In genomic region chr3:185539934-185540333, GRCh38 we compare ENCODE assay signal across 2 cellular contexts.
TF ChIP-seq lines count a peak whose summit lies in the region.

No MANE protein-coding gene starts in this region.

TF ChIP-seq in A549, 52 proteins besides CTCF, POLR2A, EP300 and RAD21:
- TF ChIP-seq ZFP36 (IDR thresholded peaks at IDR 0.05; ENCODE audit: borderline replicate concordance, partially characterized antibody) (no peak), MYC (IDR thresholded peaks at IDR 0.05; ENCODE audit: borderline replicate concordance, low read length) (no peak), MAFK (IDR thresholded peaks at IDR 0.05; ENCODE audit: partially characterized antibody) (no peak), KDM5A (IDR thresholded peaks at IDR 0.05) (no peak), RARB (CRISPR knock-in tag; IDR thresholded peaks at IDR 0.05) (no peak), HMGXB4 (CRISPR knock-in tag; IDR thresholded peaks at IDR 0.05; ENCODE audit: borderline replicate concordance) (no peak), HDAC2 (IDR thresholded peaks at IDR 0.05) (no peak)

TF ChIP-seq in H1, 55 proteins besides CTCF, POLR2A, EP300 and RAD21:
- TF ChIP-seq ATF3 (IDR thresholded peaks at IDR 0.05; ENCODE audit: insufficient read depth, low read depth, low read length) (no peak), SUZ12 (IDR thresholded peaks at IDR 0.05; ENCODE audit: low read length) (no peak), TCF12 (IDR thresholded peaks at IDR 0.05; ENCODE audit: low read depth, low read length) (no peak), SP1 (IDR thresholded peaks at IDR 0.05; ENCODE audit: low read depth, low read length) (no peak), CBX8 (IDR thresholded peaks at IDR 0.05; ENCODE audit: borderline replicate concordance, low read depth, low read length) (no peak)
- TF ChIP-seq, protein P1, sequence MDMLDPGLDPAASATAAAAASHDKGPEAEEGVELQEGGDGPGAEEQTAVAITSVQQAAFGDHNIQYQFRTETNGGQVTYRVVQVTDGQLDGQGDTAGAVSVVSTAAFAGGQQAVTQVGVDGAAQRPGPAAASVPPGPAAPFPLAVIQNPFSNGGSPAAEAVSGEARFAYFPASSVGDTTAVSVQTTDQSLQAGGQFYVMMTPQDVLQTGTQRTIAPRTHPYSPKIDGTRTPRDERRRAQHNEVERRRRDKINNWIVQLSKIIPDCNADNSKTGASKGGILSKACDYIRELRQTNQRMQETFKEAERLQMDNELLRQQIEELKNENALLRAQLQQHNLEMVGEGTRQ (IDR thresholded peaks at IDR 0.05; ENCODE audit: low read length) = no peak
